16 cellular contexts compared by ENCODE assay signal in genomic region chr14:56733396-56733795, GRCh38.
A peak's percentile ranks its signal among the peaks of the same experiment; 100 is the strongest.
DNase-seq lines count a peak whose midpoint lies in the region; ATAC-seq and TF ChIP-seq lines count a peak whose summit lies in the region.
"Had no signal": no experiment of that assay in that cellular context is flagged by ENCODE, and none has a peak within 500 bp of the region (broad histone marks: within the 10 kb centered on the region; RNA-seq: fewer than 3 reads in every experiment).

No MANE protein-coding gene starts in this region.

- H3K9me3 Mint-ChIP-seq in glutamatergic neuron (ENCODE audit: unreplicated experiment): peaks cover 6% of the 10 kb centered on the region
- H3K9me3 Mint-ChIP-seq in activated CD4-positive, alpha-beta T cell treated with anti-CD3 and anti-CD28 coated beads, Interleukin-2, amount 10 ng/mL, durations not matched to agents 7 days and 5 days: no peaks in the 10 kb centered on the region

- peak overlapping the region; percentile 75 for H3K27ac Mint-ChIP-seq in glutamatergic neuron (ENCODE audit: unreplicated experiment)
- no peak overlapping the region for H3K27ac Mint-ChIP-seq in activated CD4-positive, alpha-beta T cell treated with anti-CD3 and anti-CD28 coated beads, Interleukin-2, amount 10 ng/mL, durations not matched to agents 7 days and 5 days

- TF ChIP-seq CTCF in glutamatergic neuron (IDR thresholded peaks at IDR 0.05; ENCODE audit: partially characterized antibody, unreplicated experiment): no peak

- H3K4me1 Mint-ChIP-seq in glutamatergic neuron (ENCODE audit: low read depth, unreplicated experiment): peaks cover 44% of the 10 kb centered on the region
- H3K4me1 Mint-ChIP-seq in activated CD4-positive, alpha-beta T cell treated with anti-CD3 and anti-CD28 coated beads, Interleukin-2, amount 10 ng/mL, durations not matched to agents 7 days and 5 days: no peaks in the 10 kb centered on the region

- H3K36me3 Mint-ChIP-seq in glutamatergic neuron (ENCODE audit: unreplicated experiment): no peaks in the 10 kb centered on the region
- no peaks in the 10 kb centered on the region for H3K36me3 Mint-ChIP-seq in activated CD4-positive, alpha-beta T cell treated with anti-CD3 and anti-CD28 coated beads, Interleukin-2, amount 10 ng/mL, durations not matched to agents 7 days and 5 days (ENCODE audit: low read depth)

- peaks cover 8% of the 10 kb centered on the region for H3K27me3 Mint-ChIP-seq in glutamatergic neuron (ENCODE audit: unreplicated experiment)
- peaks cover 34% of the 10 kb centered on the region for H3K27me3 Mint-ChIP-seq in activated CD4-positive, alpha-beta T cell treated with anti-CD3 and anti-CD28 coated beads, Interleukin-2, amount 10 ng/mL, durations not matched to agents 7 days and 5 days

- CTCF ChIA-PET in activated CD4-positive, alpha-beta T cell treated with anti-CD3 and anti-CD28 coated beads, Interleukin-2, amount 10 ng/mL, durations not matched to agents 7 days and 5 days (lab: Charles Lee): no interaction called here

- peak; percentile 71 for DNase-seq in ELF-1 (ENCODE audit: low read depth, low spot score)
- peak; percentile 49 for DNase-seq in NCI-H524 treated with DMSO at 0.1 percent for 48 hours (lab: John Stamatoyannopoulos, UW)
- peak; percentile 49 for DNase-seq in glutamatergic neuron
- peak; percentile 51 for DNase-seq in iPS-NIHi7 (ENCODE audit: extremely low spot score)
- DNase-seq in putamen (ENCODE audit: low spot score): no peak
- DNase-seq in pons (ENCODE audit: low spot score): no peak
- no peak for DNase-seq in activated CD4-positive, alpha-beta T cell treated with anti-CD3 and anti-CD28 coated beads, Interleukin-2, amount 10 ng/mL, durations not matched to agents 7 days and 5 days
- DNase-seq: AML-193, DMS79 treated with DMSO at 0.1 percent for 48 hours, NCI-H1105 treated with DMSO at 0.1 percent for 48 hours, NCI-H1694, NCI-H510A, SJCRH30 had no signal

- no peak for ATAC-seq in HG03045 (IDR thresholded peaks at IDR 0.05; ENCODE audit: unreplicated experiment)
- ATAC-seq: HCT116, K562 had no signal

- POLR2A ChIA-PET in activated CD4-positive, alpha-beta T cell treated with anti-CD3 and anti-CD28 coated beads, Interleukin-2, amount 10 ng/mL, durations not matched to agents 7 days and 5 days (lab: Charles Lee): no interaction called here

- H3K4me3 Mint-ChIP-seq in glutamatergic neuron (ENCODE audit: unreplicated experiment): peak overlapping the region; percentile 14
- H3K4me3 Mint-ChIP-seq in activated CD4-positive, alpha-beta T cell treated with anti-CD3 and anti-CD28 coated beads, Interleukin-2, amount 10 ng/mL, durations not matched to agents 7 days and 5 days: no peak overlapping the region

Comparison
In these comparisons a context has a peak if more than half of its experiments do, and no peak if none do; other contexts are left out.
1. DNase-seq: peak in ELF-1 (single experiment), NCI-H524 treated with DMSO at 0.1 percent for 48 hours (single experiment), glutamatergic neuron (single experiment) and iPS-NIHi7 (single experiment); none in putamen (single experiment), pons (single experiment) and activated CD4-positive, alpha-beta T cell treated with anti-CD3 and anti-CD28 coated beads, Interleukin-2, amount 10 ng/mL, durations not matched to agents 7 days and 5 days (single experiment).